15 cellular contexts compared by ENCODE assay signal in the genomic region with DNA sequence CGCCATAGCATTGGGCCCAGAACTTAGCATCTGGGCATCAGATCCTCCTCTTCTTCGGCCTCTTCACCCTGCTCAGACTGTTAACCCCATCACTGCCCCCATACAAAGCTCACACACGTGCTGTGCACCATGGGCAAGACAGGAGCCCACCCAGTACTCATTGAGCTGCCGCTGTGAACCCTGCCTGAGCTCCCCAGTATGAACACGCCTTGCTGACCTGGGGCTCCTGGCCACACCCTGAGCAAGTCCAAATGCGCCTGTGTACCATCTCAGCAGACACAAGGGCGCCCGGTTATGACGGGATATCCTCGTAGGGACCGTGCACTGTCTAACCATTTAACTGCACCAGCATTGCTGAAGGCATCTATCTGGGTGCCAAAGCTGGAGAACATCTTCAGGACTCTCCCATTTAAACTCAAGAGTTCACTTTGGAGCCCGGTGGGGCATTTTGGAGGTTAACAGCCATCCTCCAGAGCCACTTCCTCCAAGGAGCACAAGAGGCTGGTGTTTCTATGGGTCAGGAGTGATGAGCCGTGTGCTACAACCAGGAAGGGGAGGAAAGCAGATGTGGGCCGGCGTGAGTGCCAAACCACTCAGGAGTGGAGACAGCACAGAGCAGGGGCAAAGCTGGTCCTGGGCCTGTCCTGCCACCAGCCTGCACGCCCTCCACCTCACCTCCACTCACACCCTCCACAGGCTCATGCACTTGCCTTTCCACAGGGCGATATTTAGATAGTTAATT. TPM values are rescaled to one million over a fixed set of nuclear protein-coding genes. Genes with fewer than 3 reads are reported as not detected.
DNase-seq lines count a peak whose midpoint lies in the region; ATAC-seq, FAIRE-seq and TF ChIP-seq lines count a peak whose summit lies in the region.
"Had no signal": no experiment of that assay in that cellular context is flagged by ENCODE, and none has a peak within 500 bp of the region (broad histone marks: within the 10 kb centered on the region; RNA-seq: fewer than 3 reads in every experiment).

No MANE protein-coding gene starts in this region.

- H2AFZ ChIP-seq in H9 (ENCODE audit: low read length): no peak overlapping the region

- no peak overlapping the region for H4K5ac ChIP-seq in H9 (ENCODE audit: insufficient read length, low read depth, low read length)

- no peaks in the 10 kb centered on the region for H3K4me1 ChIP-seq in H9 (ENCODE audit: insufficient read depth, low read length)

- DNase-seq in D341Med (ENCODE audit: low spot score): peak; percentile 18
- DNase-seq in H9: peak; percentile 18
- peak; percentile 33 for DNase-seq in islet precursor cell
- DNase-seq in stimulated activated effector memory CD8-positive, alpha-beta T cell treated with anti-CD3 and anti-CD28 coated beads, Interleukin-12 subunit alpha, Interleukin-12 subunit beta, amount 100 ng/mL, for 72 hours (ENCODE audit: low spot score in 2 of 2): peak in 1 of 2 donors; percentile 12
- DNase-seq in NCI-H1417 treated with DMSO at 0.1 percent for 48 hours (lab: John Stamatoyannopoulos, UW): no peak
- DNase-seq in H54 (ENCODE audit: insufficient read length, low spot score): no peak
- DNase-seq: NCI-H1048, NCI-H1694, NCI-H69, SJCRH30 had no signal

- H3K9me3 Mint-ChIP-seq in H9: peaks cover 2 to 9% of the 10 kb centered on the region in 2 experiments; a peak in 4 of 5 replicates
- H3K9me3 Mint-ChIP-seq in stimulated activated effector memory CD8-positive, alpha-beta T cell treated with anti-CD3 and anti-CD28 coated beads, Interleukin-12 subunit alpha, Interleukin-12 subunit beta, amount 100 ng/mL, for 72 hours: peaks cover 6% of the 10 kb centered on the region

- peaks cover 4% of the 10 kb centered on the region; the same call in 1 of the 2 replicates for H3K27me3 Mint-ChIP-seq in H9 (ENCODE audit: low read depth)

- no peak overlapping the region for H3K23ac ChIP-seq in H9 (ENCODE audit: insufficient read length, low read depth, low read length)

- no peaks in the 10 kb centered on the region for H3K23me2 ChIP-seq in H9 (ENCODE audit: insufficient read length, low read depth, low read length, poor library complexity, severe bottlenecking)

- peak; percentile 29 for ATAC-seq in stimulated activated effector memory CD8-positive, alpha-beta T cell treated with anti-CD3 and anti-CD28 coated beads, Interleukin-12 subunit alpha, Interleukin-12 subunit beta, amount 100 ng/mL, for 72 hours
- no peak for ATAC-seq in GM21825 (IDR thresholded peaks at IDR 0.05; ENCODE audit: unreplicated experiment)

- H2BK12ac ChIP-seq in H9 (ENCODE audit: insufficient read length, low read depth, low read length): no peak overlapping the region

- no peak overlapping the region for H3K18ac ChIP-seq in H9 (ENCODE audit: insufficient read length, low read depth, low read length)

- no peak overlapping the region for H3K14ac ChIP-seq in H9 (ENCODE audit: insufficient read depth, low read length)

- H3K4me3 Mint-ChIP-seq in H9: no peak overlapping the region
- no peak overlapping the region for H3K4me3 Mint-ChIP-seq in stimulated activated effector memory CD8-positive, alpha-beta T cell treated with anti-CD3 and anti-CD28 coated beads, Interleukin-12 subunit alpha, Interleukin-12 subunit beta, amount 100 ng/mL, for 72 hours

- no peak overlapping the region for H3T11ph ChIP-seq in H9 (ENCODE audit: low read length)

- H2BK20ac ChIP-seq in H9 (ENCODE audit: low read depth, low read length, poor library complexity, severe bottlenecking): no peak overlapping the region

- WGBS in H9 (ENCODE audit: extremely low coverage, insufficient read length, low lambda C conversion rate): no CpG with 5 or more reads among the region's 17 CpGs

- H4K8ac ChIP-seq in H9 (replicated peaks; ENCODE audit: insufficient read length, low read depth, low read length): no peak overlapping the region

- no peak for TF ChIP-seq POLR2A in H54 (IDR thresholded peaks at IDR 0.05; ENCODE audit: low read depth, low read length)

- FAIRE-seq in H54 (lab: Jason Lieb, UNC): no peak
- FAIRE-seq: GM18507, HTR-8/SVneo had no signal

- peaks cover 7 to 11% of the 10 kb centered on the region in 2 experiments for H3K4me1 Mint-ChIP-seq in H9
- no peaks in the 10 kb centered on the region for H3K4me1 Mint-ChIP-seq in stimulated activated effector memory CD8-positive, alpha-beta T cell treated with anti-CD3 and anti-CD28 coated beads, Interleukin-12 subunit alpha, Interleukin-12 subunit beta, amount 100 ng/mL, for 72 hours

- H3K9me3 ChIP-seq in H9 (ENCODE audit: control insufficient read depth, low read depth, low read length): no peaks in the 10 kb centered on the region
- H3K9me3 ChIP-seq: SJCRH30 had no signal

- no peak overlapping the region; a peak in 1 of 7 replicates for H3K27ac Mint-ChIP-seq in H9
- no peak overlapping the region for H3K27ac Mint-ChIP-seq in stimulated activated effector memory CD8-positive, alpha-beta T cell treated with anti-CD3 and anti-CD28 coated beads, Interleukin-12 subunit alpha, Interleukin-12 subunit beta, amount 100 ng/mL, for 72 hours

- no peak overlapping the region for H4K91ac ChIP-seq in H9 (ENCODE audit: insufficient read length, low read depth, low read length)

- H3K79me2 ChIP-seq in H9 (ENCODE audit: insufficient read depth, low read length): no peaks in the 10 kb centered on the region

- no peak overlapping the region for H2AK5ac ChIP-seq in H9 (ENCODE audit: insufficient read length, low read length)

- H4K20me1 ChIP-seq in H9 (ENCODE audit: control insufficient read depth, insufficient read depth, insufficient read length): no peaks in the 10 kb centered on the region

- no peak overlapping the region for H2BK5ac ChIP-seq in H9 (ENCODE audit: insufficient read length, low read length)

- no peak overlapping the region for H3K4me2 ChIP-seq in H9 (ENCODE audit: insufficient read depth, insufficient read length, low read length)
- H3K4me2 ChIP-seq: BLaER1 had no signal

- no peak overlapping the region for H2BK15ac ChIP-seq in H9 (ENCODE audit: low read depth, low read length)

- no peak overlapping the region for H3K9ac ChIP-seq in H9 (ENCODE audit: extremely low read depth, insufficient read length, low read length)
- H3K9ac ChIP-seq: BLaER1 had no signal

- H3K27ac ChIP-seq in H9 (ENCODE audit: insufficient read length, low read depth, low read length): no peak overlapping the region
- H3K27ac ChIP-seq: BLaER1, RWPE1, SJCRH30 had no signal

- H3K4ac ChIP-seq in H9 (ENCODE audit: low read depth, low read length): no peak overlapping the region

- H3K36me3 Mint-ChIP-seq in H9 (ENCODE audit: insufficient read depth in 1 of 3, low read depth in 3 of 3): no peaks in the 10 kb centered on the region
- H3K36me3 Mint-ChIP-seq in stimulated activated effector memory CD8-positive, alpha-beta T cell treated with anti-CD3 and anti-CD28 coated beads, Interleukin-12 subunit alpha, Interleukin-12 subunit beta, amount 100 ng/mL, for 72 hours: no peaks in the 10 kb centered on the region

- no peak overlapping the region for H2BK120ac ChIP-seq in H9 (ENCODE audit: low read depth, low read length, poor library complexity, severe bottlenecking)

- TF ChIP-seq CTCF in H9 (conservative IDR thresholded peaks at IDR 0.05): no peak

- no peaks in the 10 kb centered on the region for H3K79me1 ChIP-seq in H9 (ENCODE audit: insufficient read depth, low read depth, low read length, poor library complexity, severe bottlenecking)

- H3K27me3 ChIP-seq in H9 (ENCODE audit: insufficient read depth, low read length): no peaks in the 10 kb centered on the region
- H3K27me3 ChIP-seq: BLaER1 had no signal

- H3K56ac ChIP-seq in H9 (ENCODE audit: insufficient read length, low read depth, low read length): no peak overlapping the region

RNA-seq across cellular contexts. Expression of gene PRR23E, which starts 12.1 kb away (rescaled TPM):
- not detected in 2 replicates for total RNA-seq in H9 (2021)
- total RNA-seq: SJCRH30 had no signal

Comparison
In these comparisons a context has a peak if more than half of its experiments do, and no peak if none do; other contexts are left out.
1. DNase-seq: peak in D341Med (single experiment), H9 (single experiment) and islet precursor cell (single experiment); none in NCI-H1417 treated with DMSO at 0.1 percent for 48 hours (single experiment) and H54 (single experiment).